In genomic region chr1:24417681-24418080, GRCh38 we compare ENCODE assay signal across 11 cellular contexts. TPM values are rescaled to one million over a fixed set of nuclear protein-coding genes. Genes with fewer than 3 reads are reported as not detected.
A peak's percentile ranks its signal among the peaks of the same experiment; 100 is the strongest.
DNase-seq lines count a peak whose midpoint lies in the region; ATAC-seq, FAIRE-seq and TF ChIP-seq lines count a peak whose summit lies in the region.
"Had no signal": no experiment of that assay in that cellular context is flagged by ENCODE, and none has a peak within 500 bp of the region (broad histone marks: within the 10 kb centered on the region; RNA-seq: fewer than 3 reads in every experiment).

No MANE protein-coding gene starts in this region.

- no peak overlapping the region for H3K27ac Mint-ChIP-seq in stimulated activated naive CD8-positive, alpha-beta T cell treated with anti-CD3 and anti-CD28 coated beads, Interleukin-15, Interleukin-2, amounts not matched to agents 100 ng/mL and 50 ng/mL, for 24 hours
- peak overlapping the region; percentile 37 for H3K27ac Mint-ChIP-seq in activated CD8-positive, alpha-beta T cell treated with anti-CD3 and anti-CD28 coated beads for 36 hours

- ATAC-seq in stimulated activated naive CD8-positive, alpha-beta T cell treated with anti-CD3 and anti-CD28 coated beads, Interleukin-15, Interleukin-2, amounts not matched to agents 100 U/mL and 50 U/mL, for 24 hours: no peak
- no peak for ATAC-seq in activated CD8-positive, alpha-beta T cell treated with anti-CD3 and anti-CD28 coated beads for 36 hours
- ATAC-seq in HG02763 (IDR thresholded peaks at IDR 0.05; ENCODE audit: unreplicated experiment): no peak

- intact Hi-C loops in activated CD8-positive, alpha-beta T cell treated with anti-CD3 and anti-CD28 coated beads for 36 hours (cut with micrococcal nuclease): loop anchor here (5.0 kb wide), 4 partner anchors 65 to 170 kb away; partner anchors contain the start of gene RCAN3
- intact Hi-C loops in kidney (cut with DNase I) (no loop called here), esophagus muscularis mucosa (cut with DNase I) (loop anchor here (5.0 to 10.0 kb wide), 2 partner anchors 87 to 225 kb away; partner anchors contain the start of genes RCAN3 and SRRM1)

- TF ChIP-seq EP300 in esophagus muscularis mucosa (IDR thresholded peaks at IDR 0.05): no peak

- H3K27me3 ChIP-seq in hepatocyte (no peaks in the 10 kb centered on the region), esophagus muscularis mucosa (no peaks in the 10 kb centered on the region)

- no peak overlapping the region for H2AFZ ChIP-seq in hepatocyte

- 77% methylated on average over 1 of the region's 1 CpG for WGBS in hepatocyte (ENCODE audit: low lambda C conversion rate, missing lambda C conversion rate)
- 72% methylated on average over 1 of the region's 1 CpG for WGBS in esophagus muscularis mucosa

- H3K4me1 Mint-ChIP-seq in stimulated activated naive CD8-positive, alpha-beta T cell treated with anti-CD3 and anti-CD28 coated beads, Interleukin-15, Interleukin-2, amounts not matched to agents 100 ng/mL and 50 ng/mL, for 24 hours (ENCODE audit: low read depth): peaks cover 76% of the 10 kb centered on the region
- H3K4me1 Mint-ChIP-seq in activated CD8-positive, alpha-beta T cell treated with anti-CD3 and anti-CD28 coated beads for 36 hours (ENCODE audit: low read depth): peaks cover 55% of the 10 kb centered on the region

- no peak overlapping the region for H3K9ac ChIP-seq in kidney (ENCODE audit: low read length in 2 of 2)

- DNase-seq in stimulated activated naive CD8-positive, alpha-beta T cell treated with anti-CD3 and anti-CD28 coated beads, Interleukin-15, Interleukin-2, amounts not matched to agents 100 U/mL and 50 U/mL, for 24 hours: no peak
- no peak for DNase-seq in activated CD8-positive, alpha-beta T cell treated with anti-CD3 and anti-CD28 coated beads for 36 hours
- DNase-seq in hepatocyte (ENCODE audit: low spot score): no peak
- no peak for DNase-seq in kidney
- DNase-seq in esophagus muscularis mucosa (ENCODE audit: extremely low spot score): no peak
- DNase-seq in HT-29 (ENCODE audit: low spot score): no peak
- DNase-seq: activated gamma-delta T cell treated with Interleukin-2 at 50 U/mL for 16 hours had no signal

- H3K27ac ChIP-seq in hepatocyte (peak overlapping the region; percentile 68), kidney (ENCODE audit: low read depth in 2 of 2, low read length in 2 of 2) (no peak overlapping the region), esophagus muscularis mucosa (replicated peaks in 1 of 4) (no peak overlapping the region)

- TF ChIP-seq POLR2A in esophagus muscularis mucosa (IDR thresholded peaks at IDR 0.05; ENCODE audit: low read depth): no peak

- peaks cover 38% of the 10 kb centered on the region for H3K36me3 Mint-ChIP-seq in stimulated activated naive CD8-positive, alpha-beta T cell treated with anti-CD3 and anti-CD28 coated beads, Interleukin-15, Interleukin-2, amounts not matched to agents 100 ng/mL and 50 ng/mL, for 24 hours (ENCODE audit: low read depth)
- peaks cover 19% of the 10 kb centered on the region for H3K36me3 Mint-ChIP-seq in activated CD8-positive, alpha-beta T cell treated with anti-CD3 and anti-CD28 coated beads for 36 hours (ENCODE audit: low read depth)

- peak overlapping the region; percentile 86 for H3K4me2 ChIP-seq in hepatocyte

- H3K4me1 ChIP-seq in hepatocyte (ENCODE audit: insufficient read depth) (peaks cover 19% of the 10 kb centered on the region), kidney (ENCODE audit: control insufficient read depth in 1 of 2, insufficient read depth in 1 of 2, low read depth in 1 of 2, low read length in 2 of 2) (peaks cover 0 to 13% of the 10 kb centered on the region in 2 donors), esophagus muscularis mucosa (peaks cover 23 to 40% (median 33%) of the 10 kb centered on the region in 4 donors)

- no peaks in the 10 kb centered on the region for H4K20me1 ChIP-seq in hepatocyte (ENCODE audit: insufficient read depth, poor library complexity, severe bottlenecking)

- H3K4me3 Mint-ChIP-seq in stimulated activated naive CD8-positive, alpha-beta T cell treated with anti-CD3 and anti-CD28 coated beads, Interleukin-15, Interleukin-2, amounts not matched to agents 100 ng/mL and 50 ng/mL, for 24 hours: peak overlapping the region; percentile 91
- peak overlapping the region; percentile 98 for H3K4me3 Mint-ChIP-seq in activated CD8-positive, alpha-beta T cell treated with anti-CD3 and anti-CD28 coated beads for 36 hours

- H3K79me2 ChIP-seq in hepatocyte: peaks cover 10% of the 10 kb centered on the region

- H3K36me3 ChIP-seq in hepatocyte (replicated peaks; ENCODE audit: insufficient read depth, low read depth) (no peaks in the 10 kb centered on the region), kidney (ENCODE audit: control insufficient read depth in 1 of 2, insufficient read depth in 2 of 2, low read length in 2 of 2) (peaks cover 3 to 4% of the 10 kb centered on the region in 2 donors), esophagus muscularis mucosa (peaks cover 5 to 34% (median 23%) of the 10 kb centered on the region in 4 donors)

- CTCF ChIA-PET in activated CD8-positive, alpha-beta T cell treated with anti-CD3 and anti-CD28 coated beads for 36 hours (lab: Charles Lee): interaction anchor here (1.1 to 9.6 kb wide), 11 partner anchors 23 to 219 kb away, joined by 3 to 103 read pairs (median 10); no protein-coding TSS in a partner anchor

- H3K9me3 Mint-ChIP-seq in stimulated activated naive CD8-positive, alpha-beta T cell treated with anti-CD3 and anti-CD28 coated beads, Interleukin-15, Interleukin-2, amounts not matched to agents 100 ng/mL and 50 ng/mL, for 24 hours: no peaks in the 10 kb centered on the region
- H3K9me3 Mint-ChIP-seq in activated CD8-positive, alpha-beta T cell treated with anti-CD3 and anti-CD28 coated beads for 36 hours: no peaks in the 10 kb centered on the region
- H3K9me3 Mint-ChIP-seq: T-helper 1 cell treated with Interleukin-12 subunit alpha and Interleukin-12 subunit beta and Interleukin-4 antibody, amounts not matched to agents 30 μg/mL and 1 μg/mL, for 36 hours had no signal

- no peak for TF ChIP-seq CTCF in activated CD8-positive, alpha-beta T cell treated with anti-CD3 and anti-CD28 coated beads for 36 hours (IDR thresholded peaks at IDR 0.05)
- no peak for TF ChIP-seq CTCF in hepatocyte (IDR thresholded peaks at IDR 0.05; ENCODE audit: poor library complexity)
- no peak for TF ChIP-seq CTCF in kidney (IDR thresholded peaks at IDR 0.05; ENCODE audit: borderline replicate concordance, extremely low read depth, insufficient read depth)
- TF ChIP-seq CTCF in esophagus muscularis mucosa (IDR thresholded peaks at IDR 0.05): no peak

- no peak for FAIRE-seq in kidney (lab: Jason Lieb, UNC)
- FAIRE-seq: H1 had no signal

- H3K27me3 Mint-ChIP-seq in stimulated activated naive CD8-positive, alpha-beta T cell treated with anti-CD3 and anti-CD28 coated beads, Interleukin-15, Interleukin-2, amounts not matched to agents 100 ng/mL and 50 ng/mL, for 24 hours: no peaks in the 10 kb centered on the region
- no peaks in the 10 kb centered on the region for H3K27me3 Mint-ChIP-seq in activated CD8-positive, alpha-beta T cell treated with anti-CD3 and anti-CD28 coated beads for 36 hours

- H3K4me3 ChIP-seq in hepatocyte: no peak overlapping the region
- H3K4me3 ChIP-seq in kidney (ENCODE audit: low read length in 2 of 2): no peak overlapping the region
- no peak overlapping the region for H3K4me3 ChIP-seq in esophagus muscularis mucosa

- no peaks in the 10 kb centered on the region for H3K9me2 ChIP-seq in hepatocyte (replicated peaks; ENCODE audit: insufficient read depth)

- POLR2A ChIA-PET in activated CD8-positive, alpha-beta T cell treated with anti-CD3 and anti-CD28 coated beads for 36 hours (lab: Charles Lee): interaction anchor here (1.6 to 3.6 kb wide), 2 partner anchors 88 to 225 kb away, joined by 4 to 17 read pairs; no protein-coding TSS in a partner anchor

- H3K9me3 ChIP-seq in hepatocyte (ENCODE audit: low read depth): no peaks in the 10 kb centered on the region
- no peaks in the 10 kb centered on the region for H3K9me3 ChIP-seq in kidney (ENCODE audit: control insufficient read depth in 1 of 2, low read length in 2 of 2)
- no peaks in the 10 kb centered on the region for H3K9me3 ChIP-seq in esophagus muscularis mucosa

RNA-seq across cellular contexts. Expression of gene NIPAL3, which starts 2.1 kb away (rescaled TPM):
- total RNA-seq in activated CD8-positive, alpha-beta T cell treated with anti-CD3 and anti-CD28 coated beads for 36 hours: 10 to 100 TPM; 33.2 to 33.3 TPM
- 25.4 and 26.6 TPM in 2 replicates for total RNA-seq in hepatocyte
- polyA plus RNA-seq in hepatocyte: 27.3 and 37.9 TPM in 2 replicates
- total RNA-seq in kidney: 46.4 TPM
- 13.5 TPM for polyA plus RNA-seq in kidney (ENCODE audit: insufficient read depth, low read depth, low replicate concordance)
- total RNA-seq in esophagus muscularis mucosa: 10 to 100 TPM; 18.3 to 31.1 (median 26.6) TPM
- total RNA-seq in HT-29 (2014; rRNA removed; shearing (Covaris generic)): 25.2 and 29.4 TPM in 2 replicates

RNA-seq across cellular contexts. Expression of gene STPG1, which starts 4.1 kb away (rescaled TPM):
- 1 to 10 TPM; 5.6 to 6.3 TPM for total RNA-seq in activated CD8-positive, alpha-beta T cell treated with anti-CD3 and anti-CD28 coated beads for 36 hours
- 2.9 and 3.5 TPM in 2 replicates for total RNA-seq in hepatocyte
- polyA plus RNA-seq in hepatocyte: 4.3 and 5.5 TPM in 2 replicates
- 12.2 TPM for total RNA-seq in kidney
- polyA plus RNA-seq in kidney (ENCODE audit: insufficient read depth, low read depth, low replicate concordance): 10.6 TPM
- 1 to 10 TPM; 2.2 to 5.6 (median 4.1) TPM for total RNA-seq in esophagus muscularis mucosa
- 5.3 and 5.4 TPM in 2 replicates for total RNA-seq in HT-29 (2014; rRNA removed; shearing (Covaris generic))
